In the genomic region with DNA sequence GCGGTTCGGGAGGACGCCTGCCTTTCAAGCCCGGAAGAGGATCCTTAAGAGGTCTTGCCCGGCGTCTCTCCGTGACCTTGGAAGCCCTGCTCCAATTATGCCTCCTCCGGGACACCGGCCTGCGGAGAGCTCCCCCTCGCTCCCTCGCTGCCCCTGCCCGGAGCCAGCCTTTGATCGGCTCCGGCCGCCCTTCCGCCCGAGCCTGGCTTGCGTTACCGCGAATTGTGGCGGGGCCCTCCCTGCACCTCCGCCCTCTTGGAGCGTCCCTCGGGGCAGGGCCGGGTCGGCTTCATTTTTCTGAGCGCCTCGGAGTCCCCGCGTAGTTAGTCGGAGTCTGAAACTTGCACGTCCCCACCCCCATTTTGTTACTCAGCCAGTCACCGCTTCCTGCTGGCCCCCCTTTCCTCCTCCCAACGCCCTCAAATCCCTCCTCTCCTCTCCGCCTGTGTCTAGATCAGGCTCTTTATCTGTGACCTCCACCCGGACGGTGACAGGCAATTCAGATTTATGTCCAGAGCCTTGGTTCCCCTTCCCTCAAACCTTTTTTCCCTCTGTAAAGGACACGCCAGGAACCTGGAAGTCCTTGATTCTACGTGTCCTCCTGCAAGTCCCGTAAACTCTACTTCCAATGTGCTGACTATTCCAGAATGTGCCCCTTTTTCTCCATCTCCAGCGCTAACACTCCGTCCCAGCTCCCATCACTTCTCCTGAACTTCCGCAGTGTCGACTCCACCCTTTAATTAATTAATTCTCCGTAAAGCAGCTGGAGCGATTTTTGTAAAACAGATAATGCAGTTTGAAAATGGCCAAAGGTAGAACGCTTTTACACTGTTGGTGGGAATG, we compare ENCODE assay signal across 1 cellular context.
TF ChIP-seq lines count a peak whose summit lies in the region.

No MANE protein-coding gene starts in this region.

TF ChIP-seq in HepG2, 621 proteins besides CTCF, POLR2A, EP300 and RAD21 (continued from another document and continues in another):
- TF ChIP-seq ZHX2 (IDR thresholded peaks at IDR 0.05; ENCODE audit: low read depth), result no peak
- 0 out of 2 replicates have a peak, but pooled peaks have one; percentile 35 for TF ChIP-seq ZHX2 (CRISPR knock-in tag; IDR thresholded peaks at IDR 0.05; ENCODE audit: borderline replicate concordance)
- peak; percentile 58; the same call in 1 of the 2 replicates for TF ChIP-seq TARDBP (CRISPR knock-in tag; IDR thresholded peaks at IDR 0.05)
- peak; percentile 93 for TF ChIP-seq RBFOX2 (IDR thresholded peaks at IDR 0.05; ENCODE audit: low read depth, low read length)
- no peak for TF ChIP-seq AHR (CRISPR knock-in tag; IDR thresholded peaks at IDR 0.05)
- TF ChIP-seq ZNF430 (CRISPR knock-in tag; IDR thresholded peaks at IDR 0.05), result no peak
- no peak for TF ChIP-seq ZNF20 (CRISPR knock-in tag; IDR thresholded peaks at IDR 0.05)
- peak; percentile 50; the same call in 1 of the 2 replicates for TF ChIP-seq BORCS8-MEF2B (CRISPR knock-in tag; IDR thresholded peaks at IDR 0.05)
- TF ChIP-seq, protein P1, sequence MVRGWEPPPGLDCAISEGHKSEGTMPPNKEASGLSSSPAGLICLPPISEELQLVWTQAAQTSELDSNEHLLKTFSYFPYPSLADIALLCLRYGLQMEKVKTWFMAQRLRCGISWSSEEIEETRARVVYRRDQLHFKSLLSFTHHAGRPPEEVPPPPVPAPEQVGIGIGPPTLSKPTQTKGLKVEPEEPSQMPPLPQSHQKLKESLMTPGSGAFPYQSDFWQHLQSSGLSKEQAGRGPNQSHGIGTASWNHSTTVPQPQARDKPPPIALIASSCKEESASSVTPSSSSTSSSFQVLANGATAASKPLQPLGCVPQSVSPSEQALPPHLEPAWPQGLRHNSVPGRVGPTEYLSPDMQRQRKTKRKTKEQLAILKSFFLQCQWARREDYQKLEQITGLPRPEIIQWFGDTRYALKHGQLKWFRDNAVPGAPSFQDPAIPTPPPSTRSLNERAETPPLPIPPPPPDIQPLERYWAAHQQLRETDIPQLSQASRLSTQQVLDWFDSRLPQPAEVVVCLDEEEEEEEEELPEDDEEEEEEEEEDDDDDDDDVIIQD (CRISPR knock-in tag; IDR thresholded peaks at IDR 0.05; ENCODE audit: low read depth), result 0 out of 2 replicates have a peak, but pooled peaks have one; percentile 14
- no peak; the same call in 1 of the 2 replicates for TF ChIP-seq PAXIP1 (CRISPR knock-in tag; conservative IDR thresholded peaks at IDR 0.05)
- peak; percentile 25; the same call in 1 of the 2 replicates for TF ChIP-seq GATAD2A (CRISPR knock-in tag; IDR thresholded peaks at IDR 0.05)
- TF ChIP-seq POGK (CRISPR knock-in tag; conservative IDR thresholded peaks at IDR 0.05), result no peak; the same call in 1 of the 2 replicates
- no peak; the same call in 1 of the 2 replicates for TF ChIP-seq REPIN1 (CRISPR knock-in tag; IDR thresholded peaks at IDR 0.05; ENCODE audit: borderline replicate concordance, low read depth)
- TF ChIP-seq ZNF292 (CRISPR knock-in tag; IDR thresholded peaks at IDR 0.05; ENCODE audit: borderline replicate concordance, low read depth), result peak; percentile 60
- no peak for TF ChIP-seq NR2F1 (CRISPR knock-in tag; IDR thresholded peaks at IDR 0.05)
- TF ChIP-seq AGO1 (IDR thresholded peaks at IDR 0.05; ENCODE audit: low read depth, low read length, poor library complexity, severe bottlenecking), result no peak
- no peak for TF ChIP-seq ZNF331 (CRISPR knock-in tag; IDR thresholded peaks at IDR 0.05)
- peak; percentile 59; the same call in 1 of the 2 replicates for TF ChIP-seq ZNF232 (CRISPR knock-in tag; IDR thresholded peaks at IDR 0.05; ENCODE audit: borderline replicate concordance)
- TF ChIP-seq RARA (CRISPR knock-in tag; IDR thresholded peaks at IDR 0.05), result peak; percentile 28; the same call in 1 of the 2 replicates
- TF ChIP-seq, protein P2, sequence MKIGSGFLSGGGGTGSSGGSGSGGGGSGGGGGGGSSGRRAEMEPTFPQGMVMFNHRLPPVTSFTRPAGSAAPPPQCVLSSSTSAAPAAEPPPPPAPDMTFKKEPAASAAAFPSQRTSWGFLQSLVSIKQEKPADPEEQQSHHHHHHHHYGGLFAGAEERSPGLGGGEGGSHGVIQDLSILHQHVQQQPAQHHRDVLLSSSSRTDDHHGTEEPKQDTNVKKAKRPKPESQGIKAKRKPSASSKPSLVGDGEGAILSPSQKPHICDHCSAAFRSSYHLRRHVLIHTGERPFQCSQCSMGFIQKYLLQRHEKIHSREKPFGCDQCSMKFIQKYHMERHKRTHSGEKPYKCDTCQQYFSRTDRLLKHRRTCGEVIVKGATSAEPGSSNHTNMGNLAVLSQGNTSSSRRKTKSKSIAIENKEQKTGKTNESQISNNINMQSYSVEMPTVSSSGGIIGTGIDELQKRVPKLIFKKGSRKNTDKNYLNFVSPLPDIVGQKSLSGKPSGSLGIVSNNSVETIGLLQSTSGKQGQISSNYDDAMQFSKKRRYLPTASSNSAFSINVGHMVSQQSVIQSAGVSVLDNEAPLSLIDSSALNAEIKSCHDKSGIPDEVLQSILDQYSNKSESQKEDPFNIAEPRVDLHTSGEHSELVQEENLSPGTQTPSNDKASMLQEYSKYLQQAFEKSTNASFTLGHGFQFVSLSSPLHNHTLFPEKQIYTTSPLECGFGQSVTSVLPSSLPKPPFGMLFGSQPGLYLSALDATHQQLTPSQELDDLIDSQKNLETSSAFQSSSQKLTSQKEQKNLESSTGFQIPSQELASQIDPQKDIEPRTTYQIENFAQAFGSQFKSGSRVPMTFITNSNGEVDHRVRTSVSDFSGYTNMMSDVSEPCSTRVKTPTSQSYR (CRISPR knock-in tag; IDR thresholded peaks at IDR 0.05; ENCODE audit: borderline replicate concordance), result peak; percentile 50
- 0 out of 2 replicates have a peak, but pooled peaks have one; percentile 19 for TF ChIP-seq MIER2 (CRISPR knock-in tag; IDR thresholded peaks at IDR 0.05)
- 0 out of 2 replicates have a peak, but pooled peaks have one; percentile 10 for TF ChIP-seq PRDM15 (CRISPR knock-in tag; IDR thresholded peaks at IDR 0.05)
- peak; percentile 73 for TF ChIP-seq ELF3 (CRISPR knock-in tag; IDR thresholded peaks at IDR 0.05)
- no peak for TF ChIP-seq ZNF737 (CRISPR knock-in tag; IDR thresholded peaks at IDR 0.05; ENCODE audit: borderline replicate concordance)
- TF ChIP-seq ZFP41 (CRISPR knock-in tag; IDR thresholded peaks at IDR 0.05; ENCODE audit: borderline replicate concordance), result peak; percentile 76; the same call in 1 of the 2 replicates
- TF ChIP-seq TSC22D2 (CRISPR knock-in tag; IDR thresholded peaks at IDR 0.05; ENCODE audit: borderline replicate concordance), result 0 out of 2 replicates have a peak, but pooled peaks have one; percentile 11
- peak; percentile 59; the same call in 1 of the 2 replicates for TF ChIP-seq ZNF253 (CRISPR knock-in tag; IDR thresholded peaks at IDR 0.05; ENCODE audit: borderline replicate concordance)
- TF ChIP-seq, protein P3, sequence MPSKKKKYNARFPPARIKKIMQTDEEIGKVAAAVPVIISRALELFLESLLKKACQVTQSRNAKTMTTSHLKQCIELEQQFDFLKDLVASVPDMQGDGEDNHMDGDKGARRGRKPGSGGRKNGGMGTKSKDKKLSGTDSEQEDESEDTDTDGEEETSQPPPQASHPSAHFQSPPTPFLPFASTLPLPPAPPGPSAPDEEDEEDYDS (CRISPR knock-in tag; IDR thresholded peaks at IDR 0.05), result peak; percentile 61
